7 cellular contexts compared by ENCODE assay signal in the genomic region with DNA sequence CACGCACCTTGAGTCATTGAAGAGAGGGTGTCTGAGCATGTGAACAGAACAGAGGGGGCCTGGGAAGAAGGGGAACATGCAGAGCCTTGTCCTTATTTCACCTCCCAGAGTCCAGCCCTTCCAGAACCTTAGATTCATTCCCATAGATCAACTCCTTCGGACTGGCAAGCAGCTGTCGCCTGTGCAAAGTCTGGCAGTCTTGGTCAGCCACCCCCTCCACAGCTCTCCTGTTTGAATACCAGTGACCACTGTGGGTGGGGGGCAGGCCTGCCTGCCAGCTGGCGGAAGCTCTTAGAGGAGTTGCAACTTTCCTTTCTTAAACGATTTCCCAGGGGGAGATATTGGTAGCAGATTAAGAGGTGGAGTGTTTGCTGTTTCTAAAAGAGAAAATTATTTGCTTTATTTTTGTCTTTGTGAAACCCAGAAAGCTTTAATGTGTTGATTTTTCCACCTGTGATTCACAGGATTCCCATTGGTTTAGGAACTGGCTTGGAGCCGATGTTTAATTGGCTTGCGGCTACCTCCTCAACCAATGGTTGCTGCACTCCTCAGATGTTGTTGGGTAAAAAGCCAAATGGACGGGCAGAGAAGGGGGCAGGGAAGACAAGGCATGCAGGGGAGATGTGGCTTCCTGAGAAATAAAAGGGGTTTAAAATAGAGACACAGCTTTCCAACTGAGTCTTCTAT.
DNase-seq lines count a peak whose midpoint lies in the region; ATAC-seq, FAIRE-seq and TF ChIP-seq lines count a peak whose summit lies in the region.

No MANE protein-coding gene starts in this region.

- no peak for ATAC-seq in GM18907 (IDR thresholded peaks at IDR 0.05; ENCODE audit: unreplicated experiment)

- TF ChIP-seq POLR2A in H54 (IDR thresholded peaks at IDR 0.05; ENCODE audit: low read depth, low read length) = no peak

- no peaks in the 10 kb centered on the region for H3K27me3 ChIP-seq in parathyroid adenoma (ENCODE audit: control insufficient read depth, insufficient read depth, low read length)

- H3K9me3 ChIP-seq in parathyroid adenoma (ENCODE audit: control insufficient read depth, low read length) = no peaks in the 10 kb centered on the region

- TF ChIP-seq CTCF in parathyroid adenoma (IDR thresholded peaks at IDR 0.05) = no peak
- TF ChIP-seq CTCF in GM20000 (IDR thresholded peaks at IDR 0.05; ENCODE audit: extremely low read depth, missing control alignments) = no peak

- H3K36me3 ChIP-seq in parathyroid adenoma (ENCODE audit: control insufficient read depth, insufficient read depth, low read length) = no peaks in the 10 kb centered on the region

- no peak for FAIRE-seq in H54 (lab: Jason Lieb, UNC)

- H3K27ac ChIP-seq in parathyroid adenoma = no peak overlapping the region

- H3K79me2 ChIP-seq in parathyroid adenoma = no peaks in the 10 kb centered on the region

- no peak overlapping the region for H3K9ac ChIP-seq in parathyroid adenoma

- H2AFZ ChIP-seq in parathyroid adenoma = peak overlapping the region; percentile 28

- H3K4me2 ChIP-seq in parathyroid adenoma (ENCODE audit: low read length) = no peak overlapping the region

- DNase-seq in H54 (ENCODE audit: insufficient read length, low spot score) (peak; percentile 42), NCI-H2107 (lab: John Stamatoyannopoulos, UW) (peak; percentile 3), dermis microvascular lymphatic vessel endothelial cell (ENCODE audit: low read depth in 2 of 2) (peak; percentile 11 to 28), GM20000 (ENCODE audit: low spot score) (no peak)
- DNase-seq in stimulated activated naive CD4-positive, alpha-beta T cell (lab: John Stamatoyannopoulos, UW) = no peak

- no peaks in the 10 kb centered on the region for H3K4me1 ChIP-seq in parathyroid adenoma

- H3K4me3 ChIP-seq in parathyroid adenoma (ENCODE audit: low read depth, low read length) = no peak overlapping the region

Comparison
In these comparisons a context has a peak if more than half of its experiments do, and no peak if none do; other contexts are left out.
1. DNase-seq: peak in H54 (single experiment), NCI-H2107 (single experiment) and dermis microvascular lymphatic vessel endothelial cell (2 of 2); none in GM20000 (single experiment) and stimulated activated naive CD4-positive, alpha-beta T cell (0 of 6).